ENCODE assay signal across 8 cellular contexts in the genomic region with DNA sequence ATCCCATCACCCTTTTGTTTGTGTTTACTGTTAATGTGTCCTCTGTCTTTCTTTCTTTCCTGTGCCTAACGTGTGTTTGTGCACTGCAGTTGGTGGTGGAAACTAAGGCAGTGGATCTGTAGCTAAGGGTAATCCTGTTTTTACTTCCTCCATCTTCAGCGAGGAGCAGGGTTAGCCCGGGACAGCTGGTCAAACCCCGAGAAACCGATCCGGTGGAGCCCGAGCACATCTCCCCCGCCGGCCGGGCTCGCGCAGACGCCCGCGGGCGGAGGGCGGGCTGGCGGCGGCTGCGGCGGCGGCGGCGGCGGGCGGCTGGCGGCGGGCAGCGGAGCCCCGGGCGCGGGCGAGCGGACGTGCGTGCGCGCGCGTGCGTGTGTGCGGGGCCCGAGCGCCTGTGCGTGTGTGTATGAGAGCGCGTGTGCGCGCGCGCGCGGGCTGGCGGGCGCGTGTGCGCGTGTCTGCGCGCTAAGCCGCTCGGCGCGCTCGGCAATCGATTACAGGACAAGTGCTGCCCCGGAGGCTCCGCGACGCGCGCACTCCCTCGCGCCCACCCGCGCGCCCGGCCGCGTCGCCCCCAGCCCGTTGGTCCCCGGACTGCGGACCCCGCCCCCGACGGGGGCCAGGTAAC. TPM values are rescaled to one million over a fixed set of nuclear protein-coding genes. Genes with fewer than 3 reads are reported as not detected.
DNase-seq lines count a peak whose midpoint lies in the region; ATAC-seq, FAIRE-seq and TF ChIP-seq lines count a peak whose summit lies in the region.

IKZF2 (minus strand) TSS at position 176 of the 628 bp plus-strand sequence. CDS start 2,983 bp downstream, outside the sequence.

- dilution Hi-C loops in endothelial cell of umbilical vein (cut with MboI; ENCODE audit: extremely low pct_ligation_motif_present, low sequenced_read_pairs): no loop called here

- POLR2A ChIA-PET in CD4-positive, alpha-beta memory T cell (lab: Charles Lee; ENCODE audit: partially characterized antibody): interaction anchor here (1.0 to 2.2 kb wide), 3 partner anchors 85 to 1657 kb away, joined by 3 to 8 read pairs (median 4); partner anchors contain the start of gene SPAG16
- POLR2A ChIA-PET in endothelial cell of umbilical vein (lab: Charles Lee): no interaction called here

- FAIRE-seq in endothelial cell of umbilical vein (lab: Jason Lieb, UNC): peak; percentile 62

- peaks cover 14 to 39% (median 23%) of the 10 kb centered on the region in 4 donors for H3K4me1 Mint-ChIP-seq in CD4-positive, alpha-beta memory T cell

- H3K4me1 ChIP-seq in CD4-positive, alpha-beta memory T cell (ENCODE audit: insufficient read depth, low read length): peaks cover 7% of the 10 kb centered on the region
- H3K4me1 ChIP-seq in endothelial cell of umbilical vein (ENCODE audit: control insufficient read depth, extremely low read depth, insufficient read depth, low read length): peaks cover 7% of the 10 kb centered on the region

- H3K9ac ChIP-seq in endothelial cell of umbilical vein (replicated peaks; ENCODE audit: extremely low read depth, insufficient read depth, low read length): peak within 1 kb of the TSS; percentile 78

- H3K27ac Mint-ChIP-seq in CD4-positive, alpha-beta memory T cell: peak within 1 kb of the TSS; percentile 65 to 92 (median 88)

- no peak for TF ChIP-seq POLR2A in endothelial cell of umbilical vein (IDR thresholded peaks at IDR 0.05; ENCODE audit: low read depth, low read length)

- H3K4me3 Mint-ChIP-seq in CD4-positive, alpha-beta memory T cell: peak within 1 kb of the TSS; percentile 90 to 96 (median 94)

- H4K20me1 ChIP-seq in endothelial cell of umbilical vein (replicated peaks; ENCODE audit: control insufficient read depth, extremely low read depth, insufficient read depth, low read length): no peaks in the 10 kb centered on the region

- ATAC-seq in GM19452 (IDR thresholded peaks at IDR 0.05; ENCODE audit: unreplicated experiment) (peak; percentile 61), HG03571 (IDR thresholded peaks at IDR 0.05; ENCODE audit: unreplicated experiment) (peak; percentile 61)

- no TSS peak for BruUV-seq in endothelial cell of umbilical vein (replicated peaks; lab: Mats Ljungman, UMichigan)

- peak within 1 kb of the TSS; percentile 100 for H2AFZ ChIP-seq in endothelial cell of umbilical vein (ENCODE audit: low read depth, low read length)

- peak within 1 kb of the TSS; percentile 64 to 68 for H3K4me3 ChIP-seq in CD4-positive, alpha-beta memory T cell (ENCODE audit: low read length in 2 of 2)
- peak within 1 kb of the TSS; percentile 70 to 99 (median 87) for H3K4me3 ChIP-seq in endothelial cell of umbilical vein (replicated peaks in 1 of 3; ENCODE audit: insufficient read depth in 1 of 3, low read depth in 1 of 3, low read length in 3 of 3)

- peak within 1 kb of the TSS; percentile 50 for H3K27ac ChIP-seq in CD4-positive, alpha-beta memory T cell (ENCODE audit: low read depth, low read length)
- peak within 1 kb of the TSS; percentile 27 for H3K27ac ChIP-seq in endothelial cell of umbilical vein (ENCODE audit: insufficient read depth, low read depth, low read length)

- peak; percentile 72 to 78 (median 72) for DNase-seq in CD4-positive, alpha-beta memory T cell
- DNase-seq in NCI-H82 treated with DMSO at 0.1 percent for 48 hours (lab: John Stamatoyannopoulos, UW; ENCODE audit: unreplicated experiment): peak; percentile 70
- DNase-seq in activated CD8-positive, alpha-beta memory T cell treated with anti-CD3 and anti-CD28 coated beads, Interleukin-2, amount 50 U/mL, for 1 hour (ENCODE audit: extremely low read depth): peak; percentile 38
- peak; percentile 85 for DNase-seq in endothelial cell of umbilical vein (ENCODE audit: low read depth, low spot score)
- DNase-seq in middle frontal gyrus (ENCODE audit: extremely low spot score, low spot score): peak; percentile 81
- peak; percentile 58 to 60 for DNase-seq in stimulated activated CD8-positive, alpha-beta memory T cell treated with anti-CD3 and anti-CD28 coated beads, Interleukin-15, amount 100 ng/mL, for 48 hours (ENCODE audit: low read depth in 2 of 2)

- no peak for TF ChIP-seq CTCF in endothelial cell of umbilical vein (IDR thresholded peaks at IDR 0.05; ENCODE audit: extremely low read depth in 1 of 2, insufficient read depth in 1 of 2, low read depth in 1 of 2, low read length in 2 of 2)

- H3K36me3 Mint-ChIP-seq in CD4-positive, alpha-beta memory T cell: peaks cover 0 to 8% of the 10 kb centered on the region in 2 donors

- intact Hi-C loops in CD4-positive, alpha-beta memory T cell (cut with micrococcal nuclease): loop anchor here (2.0 to 5.0 kb wide), 3 partner anchors 81 to 1656 kb away; partner anchors contain the start of gene BARD1
- intact Hi-C loops in endothelial cell of umbilical vein (cut with micrococcal nuclease): loop anchor here (1.0 to 5.0 kb wide), 2 partner anchors 239 to 309 kb away; no protein-coding TSS in a partner anchor

- no peaks in the 10 kb centered on the region for H3K9me3 ChIP-seq in CD4-positive, alpha-beta memory T cell (ENCODE audit: control insufficient read depth in 1 of 2, low read length in 2 of 2)
- no peaks in the 10 kb centered on the region for H3K9me3 ChIP-seq in endothelial cell of umbilical vein (replicated peaks; ENCODE audit: control insufficient read depth, insufficient read depth, low read length)

- no peaks in the 10 kb centered on the region for H3K36me3 ChIP-seq in CD4-positive, alpha-beta memory T cell (ENCODE audit: insufficient read depth, low read length)
- no peaks in the 10 kb centered on the region for H3K36me3 ChIP-seq in endothelial cell of umbilical vein (ENCODE audit: control insufficient read depth in 2 of 2, extremely low read depth in 1 of 2, insufficient read depth in 2 of 2, low read length in 2 of 2)

- peak within 1 kb of the TSS; percentile 100 for H3K4me2 ChIP-seq in endothelial cell of umbilical vein (ENCODE audit: insufficient read depth, low read length)

- no peaks in the 10 kb centered on the region for H3K27me3 ChIP-seq in CD4-positive, alpha-beta memory T cell (ENCODE audit: insufficient read depth, low read length)
- H3K27me3 ChIP-seq in endothelial cell of umbilical vein (ENCODE audit: control insufficient read depth in 2 of 2, insufficient read depth in 2 of 2, low read length in 2 of 2): peaks cover 18 to 46% of the 10 kb centered on the region in 2 experiments

- H3K9me3 Mint-ChIP-seq in CD4-positive, alpha-beta memory T cell: no peaks in the 10 kb centered on the region

- no peaks in the 10 kb centered on the region for H3K79me2 ChIP-seq in endothelial cell of umbilical vein (ENCODE audit: control insufficient read depth, insufficient read depth, low read length)

- CTCF ChIA-PET in CD4-positive, alpha-beta memory T cell (lab: Charles Lee; ENCODE audit: partially characterized antibody): interaction anchor here (0.9 to 2.1 kb wide), 3 partner anchors 21 to 374 kb away, joined by 3 to 5 read pairs (median 3); no protein-coding TSS in a partner anchor
- CTCF ChIA-PET in endothelial cell of umbilical vein (lab: Charles Lee): interaction anchor here (1.2 to 4.8 kb wide), 6 partner anchors 19 to 465 kb away, joined by 3 to 56 read pairs (median 4); no protein-coding TSS in a partner anchor

- H3K9me1 ChIP-seq in endothelial cell of umbilical vein (replicated peaks; ENCODE audit: control insufficient read depth, extremely low read depth, insufficient read depth, low read length): no peaks in the 10 kb centered on the region

- H3K27me3 Mint-ChIP-seq in CD4-positive, alpha-beta memory T cell: peaks cover 12 to 22% of the 10 kb centered on the region in 2 donors

TF ChIP-seq in endothelial cell of umbilical vein, 7 proteins besides CTCF, POLR2A, EP300 and RAD21:
- TF ChIP-seq, protein P1, sequence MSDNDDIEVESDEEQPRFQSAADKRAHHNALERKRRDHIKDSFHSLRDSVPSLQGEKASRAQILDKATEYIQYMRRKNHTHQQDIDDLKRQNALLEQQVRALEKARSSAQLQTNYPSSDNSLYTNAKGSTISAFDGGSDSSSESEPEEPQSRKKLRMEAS (IDR thresholded peaks at IDR 0.05; ENCODE audit: insufficient read depth, insufficient read length): peak; percentile 32
- TF ChIP-seq GATA2 (IDR thresholded peaks at IDR 0.05; ENCODE audit: insufficient read depth, insufficient read length, low read depth, low read length): no peak
- TF ChIP-seq EZH2 (IDR thresholded peaks at IDR 0.05; ENCODE audit: borderline replicate concordance, low read depth, low read length, severe bottlenecking): no peak

RNA-seq across cellular contexts. Expression of gene IKZF2, which starts in this region (rescaled TPM):
- total RNA-seq in CD4-positive, alpha-beta memory T cell: 10 to 100 TPM; 13.2 to 15.0 TPM
- under 1 TPM; 0.14 to 0.67 TPM for polyA plus RNA-seq in CD4-positive, alpha-beta memory T cell
- total RNA-seq in endothelial cell of umbilical vein: 0.46 and 0.72 TPM in 2 replicates
- 0.08 and 0.16 TPM in 2 replicates for polyA plus RNA-seq in endothelial cell of umbilical vein
- 0.09 and 0.17 TPM in 2 replicates for polyA plus RNA-seq in endothelial cell of umbilical vein (2011; cell fraction: cytosol; rRNA removed)
- polyA plus RNA-seq in endothelial cell of umbilical vein (2011; cell fraction: nucleus; rRNA removed): 0.39 and 0.83 TPM in 2 replicates
- 0.04 and 0.24 TPM in 2 replicates for polyA plus RNA-seq in endothelial cell of umbilical vein (2012)
- polyA minus RNA-seq in endothelial cell of umbilical vein: 0.63 and 1.4 TPM in 2 replicates
- 1.8 TPM for polyA minus RNA-seq in endothelial cell of umbilical vein (2011; cell fraction: cytosol; rRNA and poly(A)+ RNA removed)
- 0.96 and 2.5 TPM in 2 replicates for polyA minus RNA-seq in endothelial cell of umbilical vein (2011; cell fraction: nucleus; rRNA and poly(A)+ RNA removed)

Comparison
In these comparisons a context has a peak if more than half of its experiments do, and no peak if none do; other contexts are left out.
1. Peak in every context shown above with its lines: DNase-seq, ATAC-seq, H3K4me3 ChIP-seq and H3K27ac ChIP-seq.